ENCODE assay signal across 21 cellular contexts in genomic region chr3:39350714-39351113, GRCh38. TPM values are rescaled to one million over a fixed set of nuclear protein-coding genes. Genes with fewer than 3 reads are reported as not detected.
DNase-seq lines count a peak whose midpoint lies in the region; ATAC-seq, FAIRE-seq and TF ChIP-seq lines count a peak whose summit lies in the region.
"Had no signal": no experiment of that assay in that cellular context is flagged by ENCODE, and none has a peak within 500 bp of the region (broad histone marks: within the 10 kb centered on the region; RNA-seq: fewer than 3 reads in every experiment).

No MANE protein-coding gene starts in this region.

- peaks cover 6% of the 10 kb centered on the region for H3K27me3 Mint-ChIP-seq in activated naive CD8-positive, alpha-beta T cell treated with anti-CD3 and anti-CD28 coated beads, Interleukin-2, amount 10 ng/mL, durations not matched to agents 7 days and 5 days
- no peaks in the 10 kb centered on the region for H3K27me3 Mint-ChIP-seq in activated naive CD8-positive, alpha-beta T cell treated with anti-CD3 and anti-CD28 coated beads for 36 hours

- ATAC-seq in activated naive CD8-positive, alpha-beta T cell treated with anti-CD3 and anti-CD28 coated beads, Interleukin-2, amount 10 ng/mL, durations not matched to agents 7 days and 5 days (ENCODE audit: low read depth): no peak
- no peak for ATAC-seq in body of pancreas
- ATAC-seq: HepG2, Right ventricle myocardium inferior had no signal

- WGBS in body of pancreas, 2 donors: 86 to 95% methylated on average over 5 of the region's 5 CpGs

- POLR2A ChIA-PET in activated naive CD8-positive, alpha-beta T cell treated with anti-CD3 and anti-CD28 coated beads, Interleukin-2, amount 10 ng/mL, durations not matched to agents 7 days and 5 days (lab: Charles Lee): interaction anchor here (0.5 kb wide), 1 partner anchor 55 kb away, joined by 4 read pairs; no protein-coding TSS in a partner anchor

- H3K4me1 ChIP-seq in body of pancreas: peaks cover 6% of the 10 kb centered on the region
- H3K4me1 ChIP-seq: esophagus squamous epithelium, tibial artery had no signal

- no peak for FAIRE-seq in GM12892 (lab: Jason Lieb, UNC)
- FAIRE-seq: HepG2 had no signal

- H3K9me3 Mint-ChIP-seq in activated naive CD8-positive, alpha-beta T cell treated with anti-CD3 and anti-CD28 coated beads, Interleukin-2, amount 10 ng/mL, durations not matched to agents 7 days and 5 days: peaks cover 3% of the 10 kb centered on the region
- H3K9me3 Mint-ChIP-seq in activated naive CD8-positive, alpha-beta T cell treated with anti-CD3 and anti-CD28 coated beads for 36 hours: no peaks in the 10 kb centered on the region
- H3K9me3 Mint-ChIP-seq: brain had no signal

- TF ChIP-seq POLR2A in body of pancreas (IDR thresholded peaks at IDR 0.05): no peak
- no peak for TF ChIP-seq POLR2A in GM12892 (IDR thresholded peaks at IDR 0.05; ENCODE audit: low read depth, low read length)

- H3K27ac ChIP-seq in body of pancreas: no peak overlapping the region
- H3K27ac ChIP-seq: esophagus squamous epithelium, tibial artery had no signal

- no peaks in the 10 kb centered on the region for H3K27me3 ChIP-seq in body of pancreas
- H3K27me3 ChIP-seq: esophagus squamous epithelium, tibial artery had no signal

- H3K36me3 ChIP-seq in body of pancreas (replicated peaks in 1 of 2; ENCODE audit: insufficient read depth in 1 of 2, low read depth in 2 of 2): no peaks in the 10 kb centered on the region
- H3K36me3 ChIP-seq: esophagus squamous epithelium, tibial artery had no signal

- H3K36me3 Mint-ChIP-seq in activated naive CD8-positive, alpha-beta T cell treated with anti-CD3 and anti-CD28 coated beads, Interleukin-2, amount 10 ng/mL, durations not matched to agents 7 days and 5 days: peaks cover 2% of the 10 kb centered on the region
- no peaks in the 10 kb centered on the region for H3K36me3 Mint-ChIP-seq in activated naive CD8-positive, alpha-beta T cell treated with anti-CD3 and anti-CD28 coated beads for 36 hours
- H3K36me3 Mint-ChIP-seq: brain had no signal

- H3K4me1 Mint-ChIP-seq in activated naive CD8-positive, alpha-beta T cell treated with anti-CD3 and anti-CD28 coated beads, Interleukin-2, amount 10 ng/mL, durations not matched to agents 7 days and 5 days: peaks cover 28% of the 10 kb centered on the region
- H3K4me1 Mint-ChIP-seq in activated naive CD8-positive, alpha-beta T cell treated with anti-CD3 and anti-CD28 coated beads for 36 hours: peaks cover 20% of the 10 kb centered on the region
- H3K4me1 Mint-ChIP-seq: brain had no signal

- H3K4me3 ChIP-seq in fibroblast of villous mesenchyme (ENCODE audit: low read depth, low read length) (no peak overlapping the region), body of pancreas (no peak overlapping the region)
- H3K4me3 ChIP-seq: esophagus squamous epithelium, tibial artery had no signal

- peak overlapping the region; percentile 77 for H3K27ac Mint-ChIP-seq in activated naive CD8-positive, alpha-beta T cell treated with anti-CD3 and anti-CD28 coated beads, Interleukin-2, amount 10 ng/mL, durations not matched to agents 7 days and 5 days
- H3K27ac Mint-ChIP-seq in activated naive CD8-positive, alpha-beta T cell treated with anti-CD3 and anti-CD28 coated beads for 36 hours: no peak overlapping the region
- H3K27ac Mint-ChIP-seq: brain had no signal

- H3K4me3 Mint-ChIP-seq in activated naive CD8-positive, alpha-beta T cell treated with anti-CD3 and anti-CD28 coated beads, Interleukin-2, amount 10 ng/mL, durations not matched to agents 7 days and 5 days: no peak overlapping the region
- no peak overlapping the region for H3K4me3 Mint-ChIP-seq in activated naive CD8-positive, alpha-beta T cell treated with anti-CD3 and anti-CD28 coated beads for 36 hours
- H3K4me3 Mint-ChIP-seq: brain had no signal

- no peaks in the 10 kb centered on the region for H3K9me3 ChIP-seq in body of pancreas
- H3K9me3 ChIP-seq: esophagus squamous epithelium, tibial artery had no signal

- no peak for DNase-seq in activated naive CD8-positive, alpha-beta T cell treated with anti-CD3 and anti-CD28 coated beads, Interleukin-2, amount 10 ng/mL, durations not matched to agents 7 days and 5 days
- DNase-seq in activated naive CD8-positive, alpha-beta T cell treated with anti-CD3 and anti-CD28 coated beads for 36 hours: no peak
- peak; percentile 80 for DNase-seq in MV-4-11 (lab: John Stamatoyannopoulos, UW)
- DNase-seq in fibroblast of villous mesenchyme (ENCODE audit: low read depth): peak; percentile 60
- no peak for DNase-seq in DMS79 treated with DMSO at 0.1 percent for 48 hours (lab: John Stamatoyannopoulos, UW)
- DNase-seq in body of pancreas: no peak
- no peak for DNase-seq in GM12892 (ENCODE audit: insufficient read length)
- no peak for DNase-seq in islet precursor cell
- DNase-seq: activated CD4-positive, alpha-beta T cell treated with anti-CD3 and anti-CD28 coated beads, Interleukin-2, amount 50 U/mL, for 48 hours; activated T-cell treated with anti-CD3 and anti-CD28 coated beads, Interleukin-2, amount 50 U/mL, for 48 hours; esophagus squamous epithelium; NCI-H1694; NCI-H774; posterior cingulate gyrus; tibial artery had no signal

- intact Hi-C loops in body of pancreas (cut with DNase I): no loop called here

- TF ChIP-seq CTCF in fibroblast of villous mesenchyme (IDR thresholded peaks at IDR 0.05; ENCODE audit: insufficient read depth, low read depth, low read length) (no peak), body of pancreas (IDR thresholded peaks at IDR 0.05) (no peak)

RNA-seq across cellular contexts. Expression of gene CCR8, which starts 21.2 kb away (rescaled TPM):
- total RNA-seq in activated naive CD8-positive, alpha-beta T cell treated with anti-CD3 and anti-CD28 coated beads, Interleukin-2, amount 10 ng/mL, durations not matched to agents 7 days and 5 days: 1 to 10 TPM; 1.1 to 1.2 TPM
- not detected for total RNA-seq in activated naive CD8-positive, alpha-beta T cell treated with anti-CD3 and anti-CD28 coated beads for 36 hours
- not detected in 2 replicates for total RNA-seq in fibroblast of villous mesenchyme
- not detected for total RNA-seq in body of pancreas
- 9.3 TPM for polyA plus RNA-seq in GM12892 (2012; ENCODE audit: missing spikeins)
- total RNA-seq: HepG2, mesenteric fat pad, OCI-LY7, Right ventricle myocardium inferior had no signal
- polyA plus RNA-seq: HepG2, neural cell had no signal

RNA-seq across cellular contexts. Expression of gene SLC25A38, which starts 32.5 kb away (rescaled TPM):
- 10 to 100 TPM; 46.0 to 46.1 TPM for total RNA-seq in activated naive CD8-positive, alpha-beta T cell treated with anti-CD3 and anti-CD28 coated beads, Interleukin-2, amount 10 ng/mL, durations not matched to agents 7 days and 5 days
- 10 to 100 TPM; 43.2 to 44.1 TPM for total RNA-seq in activated naive CD8-positive, alpha-beta T cell treated with anti-CD3 and anti-CD28 coated beads for 36 hours
- total RNA-seq in fibroblast of villous mesenchyme (18.4 and 22.5 TPM in 2 replicates), body of pancreas (10 to 100 TPM; 17.5 to 28.8 TPM)
- polyA plus RNA-seq in GM12892 (2012; ENCODE audit: missing spikeins): 19.1 TPM

RNA-seq across cellular contexts. Expression of gene RPSA, which starts 55.8 kb away (rescaled TPM):
- total RNA-seq in activated naive CD8-positive, alpha-beta T cell treated with anti-CD3 and anti-CD28 coated beads, Interleukin-2, amount 10 ng/mL, durations not matched to agents 7 days and 5 days: 1,000 to 10,000 TPM; 1,282 to 1,296 TPM
- 1,000 to 10,000 TPM; 2,531 to 2,622 TPM for total RNA-seq in activated naive CD8-positive, alpha-beta T cell treated with anti-CD3 and anti-CD28 coated beads for 36 hours
- total RNA-seq in fibroblast of villous mesenchyme (964 and 1,304 TPM in 2 replicates), body of pancreas (100 to 1,000 TPM; 555 to 696 TPM)
- polyA plus RNA-seq in GM12892 (2012; ENCODE audit: missing spikeins): 4,651 TPM

Comparison
In these comparisons a context has a peak if more than half of its experiments do, and no peak if none do; other contexts are left out.
1. DNase-seq: peak in MV-4-11 (single experiment) and fibroblast of villous mesenchyme (single experiment); none in activated naive CD8-positive, alpha-beta T cell treated with anti-CD3 and anti-CD28 coated beads, Interleukin-2, amount 10 ng/mL, durations not matched to agents 7 days and 5 days (single experiment), activated naive CD8-positive, alpha-beta T cell treated with anti-CD3 and anti-CD28 coated beads for 36 hours (single experiment), DMS79 treated with DMSO at 0.1 percent for 48 hours (single experiment), body of pancreas (0 of 4), GM12892 (single experiment) and islet precursor cell (single experiment).